Comparison of ENCODE assay signal across 13 cellular contexts in the genomic region with DNA sequence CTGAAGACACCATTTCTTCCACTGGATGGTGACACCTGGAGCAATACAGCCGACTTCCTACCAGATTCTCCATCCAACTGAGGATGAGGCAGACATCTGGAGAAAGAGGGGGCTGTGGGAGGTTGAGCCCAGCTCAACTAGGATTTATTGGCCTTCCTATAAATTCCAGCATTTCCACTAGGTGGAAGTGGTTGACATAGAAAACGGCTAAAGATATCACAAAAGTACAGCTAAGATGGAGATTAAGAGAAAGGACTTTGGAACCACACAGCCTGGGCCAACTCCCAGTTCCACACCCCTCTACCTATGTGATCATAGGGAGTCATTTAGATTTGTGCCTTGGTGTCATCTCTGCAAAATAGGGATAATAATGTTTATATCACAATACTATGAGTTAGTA.
DNase-seq lines count a peak whose midpoint lies in the region; ATAC-seq and TF ChIP-seq lines count a peak whose summit lies in the region.
"Had no signal": no experiment of that assay in that cellular context is flagged by ENCODE, and none has a peak within 500 bp of the region (broad histone marks: within the 10 kb centered on the region; RNA-seq: fewer than 3 reads in every experiment).

No MANE protein-coding gene starts in this region.

- no peak overlapping the region for H3K27ac ChIP-seq in breast epithelium
- H3K27ac ChIP-seq in subcutaneous abdominal adipose tissue (ENCODE audit: low read depth, low read length): peak overlapping the region; percentile 25
- H3K27ac ChIP-seq: KMS-11, testis had no signal

- H3K27me3 Mint-ChIP-seq in MCF 10A (ENCODE audit: insufficient read depth, unreplicated experiment): no peaks in the 10 kb centered on the region

- TF ChIP-seq CTCF in MCF 10A (IDR thresholded peaks at IDR 0.05; ENCODE audit: unreplicated experiment): peak; percentile 6
- TF ChIP-seq CTCF in breast epithelium (IDR thresholded peaks at IDR 0.05): no peak

- no peaks in the 10 kb centered on the region for H3K9me3 Mint-ChIP-seq in MCF 10A (ENCODE audit: unreplicated experiment)
- H3K9me3 Mint-ChIP-seq: activated T-cell treated with anti-CD3 and anti-CD28 coated beads, Interleukin-2, amount 50 U/mL, for 72 hours; central memory CD8-positive, alpha-beta T cell had no signal

- peak overlapping the region in 1 of 5 donors; percentile 10 for H3K9ac ChIP-seq in subcutaneous abdominal adipose tissue (ENCODE audit: low read length in 5 of 5)
- H3K9ac ChIP-seq: KMS-11 had no signal

- H3K4me3 Mint-ChIP-seq in MCF 10A (ENCODE audit: unreplicated experiment): no peak overlapping the region
- H3K4me3 Mint-ChIP-seq: activated T-cell treated with anti-CD3 and anti-CD28 coated beads, Interleukin-2, amount 50 U/mL, for 72 hours; central memory CD8-positive, alpha-beta T cell had no signal

- POLR2A ChIA-PET in MCF 10A (lab: Yijun Ruan, JAX): interaction anchor here (0.6 to 2.3 kb wide), 9 partner anchors 37 to 151 kb away, joined by 3 to 11 read pairs (median 3); partner anchors contain the start of genes CAV1 and CAV2

- ATAC-seq in SK-N-SH treated with all-trans-retinoic acid at 6 μM for 48 hours (peak; percentile 37), HG03571 (IDR thresholded peaks at IDR 0.05; ENCODE audit: unreplicated experiment) (no peak), GM21737 (IDR thresholded peaks at IDR 0.05; ENCODE audit: unreplicated experiment) (no peak)
- ATAC-seq: activated T-cell treated with anti-CD3 and anti-CD28 coated beads, Interleukin-2, amount 50 U/mL, for 72 hours had no signal

- peaks cover 23% of the 10 kb centered on the region for H3K4me1 Mint-ChIP-seq in MCF 10A (ENCODE audit: insufficient read depth, unreplicated experiment)
- H3K4me1 Mint-ChIP-seq: central memory CD8-positive, alpha-beta T cell had no signal

- no TSS peak for BruUV-seq in MCF 10A (replicated peaks; lab: Mats Ljungman, UMichigan)

- no peak for TF ChIP-seq POLR2A in breast epithelium (IDR thresholded peaks at IDR 0.05)

- peaks cover 6% of the 10 kb centered on the region for H3K36me3 Mint-ChIP-seq in MCF 10A (ENCODE audit: insufficient read depth, unreplicated experiment)

- peak overlapping the region; percentile 57 for H3K27ac Mint-ChIP-seq in MCF 10A (ENCODE audit: low read depth, unreplicated experiment)
- H3K27ac Mint-ChIP-seq: activated T-cell treated with anti-CD3 and anti-CD28 coated beads, Interleukin-2, amount 50 U/mL, for 72 hours had no signal

- DNase-seq in MCF 10A (ENCODE audit: unreplicated experiment) (peak; percentile 32), breast epithelium (ENCODE audit: low spot score in 2 of 2) (no peak), fibroblast of peridontal ligament (ENCODE audit: extremely low read depth) (peak; percentile 59), retina (no peak)
- DNase-seq: activated T-cell treated with anti-CD3 and anti-CD28 coated beads, Interleukin-2, amount 50 U/mL, for 72 hours; testis had no signal

- no peaks in the 10 kb centered on the region for H3K27me3 ChIP-seq in breast epithelium
- no peaks in the 10 kb centered on the region for H3K27me3 ChIP-seq in subcutaneous abdominal adipose tissue (ENCODE audit: control insufficient read depth in 5 of 5, insufficient read depth in 4 of 5, low read length in 5 of 5)
- H3K27me3 ChIP-seq: Peyer's patch, testis had no signal

- intact Hi-C loops in MCF 10A (cut with micrococcal nuclease): loop anchor here (2.0 to 5.0 kb wide), 3 partner anchors 87 to 179 kb away; partner anchors contain the start of gene CAV1
- intact Hi-C loops in breast epithelium (cut with DNase I; ENCODE audit: low total_unique reads): no loop called here

- H3K9me3 ChIP-seq in breast epithelium (no peaks in the 10 kb centered on the region), subcutaneous abdominal adipose tissue (ENCODE audit: control insufficient read depth in 5 of 5, low read length in 5 of 5) (no peaks in the 10 kb centered on the region)
- H3K9me3 ChIP-seq: Peyer's patch, testis had no signal

- H3K4me1 ChIP-seq in breast epithelium (no peaks in the 10 kb centered on the region), subcutaneous abdominal adipose tissue (ENCODE audit: control insufficient read depth in 5 of 5, insufficient read depth in 5 of 5, low read length in 5 of 5) (peaks cover 0 to 20% (median 15%) of the 10 kb centered on the region in 5 donors)
- H3K4me1 ChIP-seq: Peyer's patch had no signal

- H3K4me3 ChIP-seq in breast epithelium: no peak overlapping the region
- H3K4me3 ChIP-seq in subcutaneous abdominal adipose tissue (ENCODE audit: low read depth in 1 of 5, low read length in 5 of 5): no peak overlapping the region
- H3K4me3 ChIP-seq: Peyer's patch, testis had no signal

- CTCF ChIA-PET in MCF 10A (lab: Yijun Ruan, JAX): interaction anchor here (0.6 to 2.0 kb wide), 15 partner anchors 15 to 378 kb away, joined by 3 to 10 read pairs (median 4); no protein-coding TSS in a partner anchor

- H3K36me3 ChIP-seq in breast epithelium: no peaks in the 10 kb centered on the region
- H3K36me3 ChIP-seq in subcutaneous abdominal adipose tissue (ENCODE audit: control insufficient read depth in 5 of 5, insufficient read depth in 5 of 5, low read length in 5 of 5): no peaks in the 10 kb centered on the region
- H3K36me3 ChIP-seq: Peyer's patch had no signal

TF ChIP-seq in SK-N-SH treated with all-trans-retinoic acid at 6 μM for 48 hours, 23 proteins besides CTCF, POLR2A, EP300 and RAD21:
- TF ChIP-seq ZNF70 (CRISPR knock-in tag; IDR thresholded peaks at IDR 0.05) (no peak), TOX (CRISPR knock-in tag; IDR thresholded peaks at IDR 0.05; ENCODE audit: borderline replicate concordance) (no peak), CSRNP3 (CRISPR knock-in tag; IDR thresholded peaks at IDR 0.05) (no peak), ZFP30 (CRISPR knock-in tag; IDR thresholded peaks at IDR 0.05) (no peak), ZNF565 (CRISPR knock-in tag; conservative IDR thresholded peaks at IDR 0.05; ENCODE audit: low read depth) (no peak), SNAI2 (CRISPR knock-in tag; IDR thresholded peaks at IDR 0.05) (no peak), ESRRG (CRISPR knock-in tag; IDR thresholded peaks at IDR 0.05) (no peak), CSDC2 (CRISPR knock-in tag; IDR thresholded peaks at IDR 0.05) (no peak), ARNTL (CRISPR knock-in tag; IDR thresholded peaks at IDR 0.05; ENCODE audit: borderline replicate concordance, low read depth) (no peak), ZC3H10 (CRISPR knock-in tag; IDR thresholded peaks at IDR 0.05) (no peak)
TF ChIP-seq in SK-N-SH treated with all-trans-retinoic acid at 6 μM for 48 hours: peak in this region for 0.

Comparison
In these comparisons a context has a peak if more than half of its experiments do, and no peak if none do; other contexts are left out.
1. DNase-seq: peak in MCF 10A (single experiment) and fibroblast of peridontal ligament (single experiment); none in breast epithelium (0 of 2) and retina (single experiment).